1 cellular context compared by ENCODE assay signal in genomic region chr19:52648336-52648990, GRCh38.
TF ChIP-seq lines count a peak whose summit lies in the region.

No MANE protein-coding gene starts in this region.

TF ChIP-seq in K562, 482 proteins besides CTCF, POLR2A, EP300 and RAD21:
- TF ChIP-seq CC2D1A (IDR thresholded peaks at IDR 0.05) (no peak), RUNX1 (IDR thresholded peaks at IDR 0.05; ENCODE audit: low read depth) (no peak), ZNF347 (CRISPR knock-in tag; IDR thresholded peaks at IDR 0.05; ENCODE audit: low read depth) (no peak), PTBP1 (IDR thresholded peaks at IDR 0.05; ENCODE audit: low read depth, low read length) (no peak), SUPT5H (IDR thresholded peaks at IDR 0.05) (0 out of 2 replicates have a peak, but pooled peaks have one; percentile 23)
